ENCODE assay signal across 1 cellular context in genomic region chr6:90251295-90251992, GRCh38.
TF ChIP-seq lines count a peak whose summit lies in the region.

No MANE protein-coding gene starts in this region.

TF ChIP-seq in HepG2, 621 proteins besides CTCF, POLR2A, EP300 and RAD21 (continued from another document):
- TF ChIP-seq CERS6 (CRISPR knock-in tag; IDR thresholded peaks at IDR 0.05), result no peak
- TF ChIP-seq PHF5A (CRISPR knock-in tag; IDR thresholded peaks at IDR 0.05; ENCODE audit: low read depth, unreplicated experiment), result no peak
